In the genomic region with DNA sequence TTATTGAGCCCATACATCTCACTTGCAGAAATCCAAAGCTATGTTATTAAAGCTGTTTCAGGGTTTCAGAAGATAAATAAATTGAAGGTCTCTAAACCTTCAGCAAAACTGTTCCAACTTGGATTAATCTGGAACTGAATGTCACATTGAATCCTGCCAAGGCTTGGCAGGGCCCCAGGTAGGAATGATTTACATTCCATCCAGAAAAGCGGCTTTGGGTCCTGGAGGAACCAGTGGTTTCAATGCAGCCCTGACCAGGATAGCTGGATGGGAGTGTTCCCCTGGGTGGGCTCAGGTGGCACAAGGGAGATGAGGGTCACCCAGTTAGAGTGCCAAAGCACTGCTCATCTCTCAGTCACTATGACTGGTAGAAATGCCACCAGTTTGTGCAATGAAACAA, we compare ENCODE assay signal across 17 cellular contexts. TPM values are rescaled to one million over a fixed set of nuclear protein-coding genes. Genes with fewer than 3 reads are reported as not detected.
DNase-seq lines count a peak whose midpoint lies in the region; ATAC-seq and TF ChIP-seq lines count a peak whose summit lies in the region.
"Had no signal": no experiment of that assay in that cellular context is flagged by ENCODE, and none has a peak within 500 bp of the region (broad histone marks: within the 10 kb centered on the region; RNA-seq: fewer than 3 reads in every experiment).

No MANE protein-coding gene starts in this region.

- H3K27ac Mint-ChIP-seq in naive thymus-derived CD4-positive, alpha-beta T cell = no peak overlapping the region
- H3K27ac Mint-ChIP-seq: CD4-positive, CD25-positive, alpha-beta regulatory T cell; GM23338 had no signal

- H3K9me3 Mint-ChIP-seq in naive thymus-derived CD4-positive, alpha-beta T cell = peaks cover 0 to 1% (median 0%) of the 10 kb centered on the region in 11 donors
- H3K9me3 Mint-ChIP-seq: CD4-positive, CD25-positive, alpha-beta regulatory T cell; GM23338 had no signal

- H3K27ac ChIP-seq in adrenal gland (no peak overlapping the region), prostate gland (no peak overlapping the region)
- no peak overlapping the region for H3K27ac ChIP-seq in naive thymus-derived CD4-positive, alpha-beta T cell (ENCODE audit: low read depth, low read length)

- no peak for ATAC-seq in GM18868 (IDR thresholded peaks at IDR 0.05; ENCODE audit: unreplicated experiment)
- ATAC-seq in naive thymus-derived CD4-positive, alpha-beta T cell = no peak
- ATAC-seq: GM23338 had no signal

- intact Hi-C loops in adrenal gland (cut with DNase I) = no loop called here
- intact Hi-C loops in prostate gland (cut with DNase I) = no loop called here
- intact Hi-C loops in naive thymus-derived CD4-positive, alpha-beta T cell (cut with micrococcal nuclease) = no loop called here

- no peaks in the 10 kb centered on the region for H3K36me3 Mint-ChIP-seq in naive thymus-derived CD4-positive, alpha-beta T cell
- H3K36me3 Mint-ChIP-seq: CD4-positive, CD25-positive, alpha-beta regulatory T cell had no signal

- H3K27me3 ChIP-seq in adrenal gland (no peaks in the 10 kb centered on the region), prostate gland (replicated peaks; ENCODE audit: insufficient read depth) (no peaks in the 10 kb centered on the region)
- H3K27me3 ChIP-seq in naive thymus-derived CD4-positive, alpha-beta T cell (ENCODE audit: control insufficient read depth in 2 of 2, insufficient read depth in 2 of 2, low read length in 2 of 2) = no peaks in the 10 kb centered on the region

- CTCF ChIA-PET in naive thymus-derived CD4-positive, alpha-beta T cell (lab: Charles Lee) = interaction anchor here (3.3 kb wide), 1 partner anchor 9 kb away, joined by 12 read pairs; no protein-coding TSS in a partner anchor

- peaks cover 8 to 18% (median 9%) of the 10 kb centered on the region in 5 donors for H3K27me3 Mint-ChIP-seq in naive thymus-derived CD4-positive, alpha-beta T cell

- POLR2A ChIA-PET in naive thymus-derived CD4-positive, alpha-beta T cell (lab: Charles Lee) = no interaction called here

- H3K36me3 ChIP-seq in adrenal gland (replicated peaks in 1 of 2) (no peaks in the 10 kb centered on the region), prostate gland (no peaks in the 10 kb centered on the region)
- H3K36me3 ChIP-seq in naive thymus-derived CD4-positive, alpha-beta T cell (ENCODE audit: control insufficient read depth in 2 of 3, insufficient read depth in 3 of 3, low read length in 3 of 3) = no peaks in the 10 kb centered on the region

- no peak overlapping the region for H3K4me3 ChIP-seq in adrenal gland
- no peak overlapping the region for H3K4me3 ChIP-seq in prostate gland
- no peak overlapping the region for H3K4me3 ChIP-seq in naive thymus-derived CD4-positive, alpha-beta T cell (ENCODE audit: low read length)
- H3K4me3 ChIP-seq: GM23338 had no signal

- peaks cover 0 to 8% (median 6%) of the 10 kb centered on the region in 7 donors for H3K4me1 Mint-ChIP-seq in naive thymus-derived CD4-positive, alpha-beta T cell

- 14 to 48% (median 28%) methylated on average over 1 of the region's 1 CpG for WGBS in adrenal gland, 4 donors
- WGBS in prostate gland = 0% methylated on average over 1 of the region's 1 CpG

- H3K4me3 Mint-ChIP-seq in naive thymus-derived CD4-positive, alpha-beta T cell = no peak overlapping the region
- H3K4me3 Mint-ChIP-seq: CD4-positive, CD25-positive, alpha-beta regulatory T cell; GM23338 had no signal

- DNase-seq in EH (ENCODE audit: low read depth) = peak; percentile 29
- peak in 4 of 7 donors; percentile 30 to 61 (median 59) for DNase-seq in adrenal gland
- peak; percentile 27 for DNase-seq in fibroblast of gingiva (ENCODE audit: low read depth)
- peak; percentile 34 for DNase-seq in prostate gland (ENCODE audit: low spot score)
- no peak for DNase-seq in GM10266 (ENCODE audit: extremely low spot score)
- no peak for DNase-seq in naive thymus-derived CD4-positive, alpha-beta T cell
- DNase-seq: CD4-positive, CD25-positive, alpha-beta regulatory T cell; DMS79 treated with DMSO at 0.1 percent for 48 hours; GF-D8; IMR-90; NCI-H1436; NCI-H2081 treated with DMSO at 0.1 percent for 48 hours; NCI-H524 had no signal

- peaks cover 4 to 7% of the 10 kb centered on the region in 2 donors for H3K4me1 ChIP-seq in adrenal gland (replicated peaks in 1 of 2)
- H3K4me1 ChIP-seq in prostate gland (replicated peaks) = no peaks in the 10 kb centered on the region
- H3K4me1 ChIP-seq in naive thymus-derived CD4-positive, alpha-beta T cell (ENCODE audit: control insufficient read depth in 2 of 2, insufficient read depth in 2 of 2, low read length in 2 of 2) = peaks cover 0 to 5% of the 10 kb centered on the region in 2 donors

- H3K9me3 ChIP-seq in adrenal gland (replicated peaks in 1 of 3) (no peaks in the 10 kb centered on the region), prostate gland (no peaks in the 10 kb centered on the region)
- no peaks in the 10 kb centered on the region for H3K9me3 ChIP-seq in naive thymus-derived CD4-positive, alpha-beta T cell (ENCODE audit: control insufficient read depth in 2 of 3, low read length in 3 of 3)

- TF ChIP-seq CTCF in adrenal gland (IDR thresholded peaks at IDR 0.05) = no peak
- no peak for TF ChIP-seq CTCF in prostate gland (IDR thresholded peaks at IDR 0.05)
- TF ChIP-seq CTCF in GM10266 (IDR thresholded peaks at IDR 0.05; ENCODE audit: control insufficient read depth, insufficient read depth, low read depth, missing control alignments) = no peak

- TF ChIP-seq POLR2A in adrenal gland (IDR thresholded peaks at IDR 0.05) (no peak), prostate gland (IDR thresholded peaks at IDR 0.05) (no peak)

RNA-seq across cellular contexts. Expression of a gene that starts 37.0 kb away (rescaled TPM):
- not detected for total RNA-seq in adrenal gland
- not detected for polyA plus RNA-seq in adrenal gland
- 1 to 10 TPM in 1 of 2 donors, not detected in 1; 1.6 TPM for total RNA-seq in prostate gland
- not detected for total RNA-seq in naive thymus-derived CD4-positive, alpha-beta T cell
- not detected for polyA plus RNA-seq in naive thymus-derived CD4-positive, alpha-beta T cell
- total RNA-seq: CD4-positive, CD25-positive, alpha-beta regulatory T cell; GM23338; HT-29; IMR-90; LHCN-M2 had no signal
- polyA plus RNA-seq: CD4-positive, CD25-positive, alpha-beta regulatory T cell; GM23338; IMR-90 had no signal

Comparison
In these comparisons a context has a peak if more than half of its experiments do, and no peak if none do; other contexts are left out.
1. DNase-seq: peak in EH (single experiment), adrenal gland (4 of 7), fibroblast of gingiva (single experiment) and prostate gland (single experiment); none in GM10266 (single experiment) and naive thymus-derived CD4-positive, alpha-beta T cell (0 of 9).